Comparison of ENCODE assay signal across 17 cellular contexts in genomic region chr2:62382757-62383156, GRCh38.
A peak's percentile ranks its signal among the peaks of the same experiment; 100 is the strongest.
DNase-seq lines count a peak whose midpoint lies in the region; ATAC-seq and TF ChIP-seq lines count a peak whose summit lies in the region.
"Had no signal": no experiment of that assay in that cellular context is flagged by ENCODE, and none has a peak within 500 bp of the region (broad histone marks: within the 10 kb centered on the region; RNA-seq: fewer than 3 reads in every experiment).

No MANE protein-coding gene starts in this region.

- H3K79me2 ChIP-seq in GM23338 (replicated peaks; ENCODE audit: insufficient read depth) = no peaks in the 10 kb centered on the region

- no peaks in the 10 kb centered on the region for H3K9me3 ChIP-seq in psoas muscle
- H3K9me3 ChIP-seq: ascending aorta, Peyer's patch, thyroid gland had no signal

- H3K4me2 ChIP-seq in GM23338 = peak overlapping the region; percentile 42; the same call in 1 of the 2 replicates

- peaks cover 22% of the 10 kb centered on the region for H3K9me3 Mint-ChIP-seq in GM23338
- H3K9me3 Mint-ChIP-seq in activated naive CD4-positive, alpha-beta T cell treated with anti-CD3 and anti-CD28 coated beads, Interleukin-2, amount 10 ng/mL, durations not matched to agents 7 days and 5 days = peaks cover 3% of the 10 kb centered on the region

- no peak overlapping the region for H3K27ac Mint-ChIP-seq in GM23338
- H3K27ac Mint-ChIP-seq in activated naive CD4-positive, alpha-beta T cell treated with anti-CD3 and anti-CD28 coated beads, Interleukin-2, amount 10 ng/mL, durations not matched to agents 7 days and 5 days = no peak overlapping the region

- H2AFZ ChIP-seq in GM23338 = no peak overlapping the region

- no peaks in the 10 kb centered on the region for H4K20me1 ChIP-seq in GM23338 (replicated peaks; ENCODE audit: insufficient read depth)
- H4K20me1 ChIP-seq: BLaER1 treated with 17β-estradiol and CSF1 and Interleukin-3, amounts not matched to agents 10 nM and 100 nM had no signal

- ATAC-seq in GM23338 (no peak), psoas muscle (no peak)
- ATAC-seq: left colon, WTC11 had no signal

- CTCF ChIA-PET in activated naive CD4-positive, alpha-beta T cell treated with anti-CD3 and anti-CD28 coated beads, Interleukin-2, amount 10 ng/mL, durations not matched to agents 7 days and 5 days (lab: Charles Lee) = no interaction called here

- DNase-seq in EH (ENCODE audit: low read depth) (peak; percentile 60), GM23338 (ENCODE audit: low spot score) (no peak), amniotic epithelial cell (ENCODE audit: low read depth) (peak; percentile 78), kidney tubule cell (ENCODE audit: low spot score) (peak; percentile 67), psoas muscle (no peak)
- no peak for DNase-seq in activated effector memory CD4-positive, alpha-beta T cell treated with Interleukin-2 at 50 U/mL for 16 hours
- no peak for DNase-seq in activated naive CD4-positive, alpha-beta T cell (lab: John Stamatoyannopoulos, UW)
- no peak for DNase-seq in activated naive CD4-positive, alpha-beta T cell treated with anti-CD3 and anti-CD28 coated beads, Interleukin-2, amount 10 ng/mL, durations not matched to agents 7 days and 5 days
- DNase-seq: DMS79, H9, left colon, NCI-H2227 treated with DMSO at 0.1 percent for 48 hours, Peyer's patch had no signal

- H3F3A ChIP-seq in GM23338 (replicated peaks; ENCODE audit: low read depth) = no peaks in the 10 kb centered on the region

- peaks cover 10% of the 10 kb centered on the region; the same call in 1 of the 3 replicates for H3K36me3 Mint-ChIP-seq in GM23338 (ENCODE audit: low read depth)
- H3K36me3 Mint-ChIP-seq in activated naive CD4-positive, alpha-beta T cell treated with anti-CD3 and anti-CD28 coated beads, Interleukin-2, amount 10 ng/mL, durations not matched to agents 7 days and 5 days = no peaks in the 10 kb centered on the region

- H3K4me3 Mint-ChIP-seq in GM23338 = no peak overlapping the region
- no peak overlapping the region for H3K4me3 Mint-ChIP-seq in activated naive CD4-positive, alpha-beta T cell treated with anti-CD3 and anti-CD28 coated beads, Interleukin-2, amount 10 ng/mL, durations not matched to agents 7 days and 5 days
- H3K4me3 Mint-ChIP-seq: H9, WTC11 had no signal

- peaks cover 5% of the 10 kb centered on the region for H3K27me3 Mint-ChIP-seq in GM23338 (ENCODE audit: insufficient read depth, low read depth, poor library complexity)
- no peaks in the 10 kb centered on the region for H3K27me3 Mint-ChIP-seq in activated naive CD4-positive, alpha-beta T cell treated with anti-CD3 and anti-CD28 coated beads, Interleukin-2, amount 10 ng/mL, durations not matched to agents 7 days and 5 days

- no peaks in the 10 kb centered on the region for H3K27me3 ChIP-seq in GM23338 (ENCODE audit: insufficient read depth)
- no peaks in the 10 kb centered on the region for H3K27me3 ChIP-seq in psoas muscle (ENCODE audit: insufficient read depth in 3 of 3, low read length in 2 of 3)
- H3K27me3 ChIP-seq: ascending aorta; BLaER1 treated with 17β-estradiol and CSF1 and Interleukin-3, amounts not matched to agents 10 nM and 100 nM; Peyer's patch; thyroid gland had no signal

- H3K4me1 Mint-ChIP-seq in GM23338 = peaks cover 16% of the 10 kb centered on the region
- H3K4me1 Mint-ChIP-seq in activated naive CD4-positive, alpha-beta T cell treated with anti-CD3 and anti-CD28 coated beads, Interleukin-2, amount 10 ng/mL, durations not matched to agents 7 days and 5 days = no peaks in the 10 kb centered on the region

- H3K36me3 ChIP-seq in GM23338 (ENCODE audit: insufficient read depth) (peaks cover 10% of the 10 kb centered on the region; the same call in 1 of the 2 replicates), psoas muscle (ENCODE audit: insufficient read depth in 1 of 2, low read depth in 1 of 2) (no peaks in the 10 kb centered on the region)
- H3K36me3 ChIP-seq: ascending aorta; BLaER1 treated with 17β-estradiol and CSF1 and Interleukin-3, amounts not matched to agents 10 nM and 100 nM; Peyer's patch; thyroid gland had no signal

- H3K27ac ChIP-seq in GM23338 (ENCODE audit: low read depth) = no peak overlapping the region
- H3K27ac ChIP-seq in psoas muscle = no peak overlapping the region
- H3K27ac ChIP-seq: ascending aorta; BLaER1 treated with 17β-estradiol and CSF1 and Interleukin-3, amounts not matched to agents 10 nM and 100 nM; Peyer's patch; thyroid gland had no signal

- 63 to 84% (median 64%) methylated on average over 2 of the region's 2 CpGs for WGBS in psoas muscle, 3 donors

- no peak for TF ChIP-seq CTCF in GM23338 (conservative IDR thresholded peaks at IDR 0.05; ENCODE audit: low read depth in 2 of 2)
- TF ChIP-seq CTCF in psoas muscle (IDR thresholded peaks at IDR 0.05) = no peak

- H3K4me1 ChIP-seq in GM23338 (ENCODE audit: insufficient read depth) (peaks cover 25% of the 10 kb centered on the region), psoas muscle (no peaks in the 10 kb centered on the region)
- H3K4me1 ChIP-seq: ascending aorta, Peyer's patch, thyroid gland had no signal

- intact Hi-C loops in psoas muscle (cut with DNase I) = no loop called here

- peaks cover 4% of the 10 kb centered on the region; the same call in 1 of the 2 replicates for H3K9me2 ChIP-seq in GM23338 (ENCODE audit: insufficient read depth)

- H3K4me3 ChIP-seq in GM23338 = no peak overlapping the region
- H3K4me3 ChIP-seq in psoas muscle = no peak overlapping the region
- H3K4me3 ChIP-seq: ascending aorta; BLaER1 treated with 17β-estradiol and CSF1 and Interleukin-3, amounts not matched to agents 10 nM and 100 nM; Peyer's patch; thyroid gland had no signal

TF ChIP-seq in GM23338, 12 proteins besides CTCF, POLR2A, EP300 and RAD21 (continues in another document):
- TF ChIP-seq ZNF331 (CRISPR knock-in tag; IDR thresholded peaks at IDR 0.05; ENCODE audit: low read depth) (no peak), REST (IDR thresholded peaks at IDR 0.05; ENCODE audit: unreplicated experiment) (no peak), EZH2 (IDR thresholded peaks at IDR 0.05; ENCODE audit: low read depth, unreplicated experiment) (no peak), CREB1 (CRISPR knock-in tag; IDR thresholded peaks at IDR 0.05; ENCODE audit: low read depth) (no peak), STAT1 (IDR thresholded peaks at IDR 0.05; ENCODE audit: unreplicated experiment) (no peak), EZH2phosphoT487 (IDR thresholded peaks at IDR 0.05; ENCODE audit: unreplicated experiment) (no peak), NANOG (IDR thresholded peaks at IDR 0.05; ENCODE audit: borderline replicate concordance) (no peak), JUNB (IDR thresholded peaks at IDR 0.05; ENCODE audit: unreplicated experiment) (no peak), ZNF114 (CRISPR knock-in tag; IDR thresholded peaks at IDR 0.05) (no peak)

Comparison
In these comparisons a context has a peak if more than half of its experiments do, and no peak if none do; other contexts are left out.
1. DNase-seq: peak in EH (single experiment), amniotic epithelial cell (single experiment) and kidney tubule cell (single experiment); none in GM23338 (single experiment), psoas muscle (0 of 2), activated effector memory CD4-positive, alpha-beta T cell treated with Interleukin-2 at 50 U/mL for 16 hours (single experiment), activated naive CD4-positive, alpha-beta T cell (0 of 4) and activated naive CD4-positive, alpha-beta T cell treated with anti-CD3 and anti-CD28 coated beads, Interleukin-2, amount 10 ng/mL, durations not matched to agents 7 days and 5 days (single experiment).